In genomic region chr11:80107415-80107814, GRCh38 we compare ENCODE assay signal across 20 cellular contexts.
DNase-seq lines count a peak whose midpoint lies in the region; ATAC-seq, FAIRE-seq and TF ChIP-seq lines count a peak whose summit lies in the region.
"Had no signal": no experiment of that assay in that cellular context is flagged by ENCODE, and none has a peak within 500 bp of the region (broad histone marks: within the 10 kb centered on the region; RNA-seq: fewer than 3 reads in every experiment).

No MANE protein-coding gene starts in this region.

- H3K23me2 ChIP-seq in H1 (ENCODE audit: low read depth, low read length): no peaks in the 10 kb centered on the region

- H2AK9ac ChIP-seq in IMR-90 (replicated peaks; ENCODE audit: low read depth, low read length, poor library complexity): no peak overlapping the region

- no peaks in the 10 kb centered on the region for H3K79me2 ChIP-seq in H1 (ENCODE audit: control insufficient read depth in 1 of 2, insufficient read depth in 2 of 2, low read length in 2 of 2)

- H2AFZ ChIP-seq in IMR-90 (replicated peaks; ENCODE audit: low read length, poor library complexity) (no peak overlapping the region), H1 (ENCODE audit: low read length) (no peak overlapping the region), neuronal stem cell (ENCODE audit: low read length) (no peak overlapping the region)

- no peak overlapping the region for H3K4ac ChIP-seq in IMR-90 (ENCODE audit: low read depth, low read length)
- no peak overlapping the region for H3K4ac ChIP-seq in H1 (replicated peaks; ENCODE audit: insufficient read length, low read depth, low read length)
- H3K4ac ChIP-seq in neuronal stem cell (ENCODE audit: low read length): no peak overlapping the region

- H3K9ac ChIP-seq in IMR-90 (ENCODE audit: low read depth, low read length) (no peak overlapping the region), H1 (replicated peaks in 1 of 4; ENCODE audit: extremely low read depth in 1 of 4, low read depth in 3 of 4, low read length in 3 of 4) (no peak overlapping the region), neuronal stem cell (ENCODE audit: low read depth, low read length, poor library complexity) (no peak overlapping the region)

- H3K9me3 Mint-ChIP-seq in nephron: peaks cover 15% of the 10 kb centered on the region
- peaks cover 7 to 14% of the 10 kb centered on the region in 2 donors for H3K9me3 Mint-ChIP-seq in activated T-cell treated with anti-CD3 and anti-CD28 coated beads, Interleukin-2, amount 50 U/mL, for 72 hours

- H3K4me1 ChIP-seq in IMR-90 (ENCODE audit: control insufficient read depth, insufficient read depth, low read length): peaks cover 5% of the 10 kb centered on the region
- no peaks in the 10 kb centered on the region for H3K4me1 ChIP-seq in H1 (replicated peaks in 1 of 4; ENCODE audit: control insufficient read depth in 3 of 4, insufficient read depth in 4 of 4, low read length in 3 of 4)
- no peaks in the 10 kb centered on the region for H3K4me1 ChIP-seq in neuronal stem cell (ENCODE audit: control insufficient read depth in 2 of 2, insufficient read depth in 1 of 2, low read depth in 1 of 2, low read length in 2 of 2)
- H3K4me1 ChIP-seq: A549, Peyer's patch had no signal

- no peak for TF ChIP-seq EP300 in H1 (IDR thresholded peaks at IDR 0.05; ENCODE audit: borderline replicate concordance in 1 of 2, low read depth in 2 of 2, low read length in 2 of 2)

- no peak overlapping the region for H4K91ac ChIP-seq in IMR-90 (ENCODE audit: insufficient read depth, low read depth, low read length)
- no peak overlapping the region for H4K91ac ChIP-seq in H1 (replicated peaks; ENCODE audit: insufficient read length, low read length)
- H4K91ac ChIP-seq in neuronal stem cell (ENCODE audit: low read depth, low read length, poor library complexity): no peak overlapping the region

- TF ChIP-seq CTCF in IMR-90 (conservative IDR thresholded peaks at IDR 0.05; ENCODE audit: low read depth, low read length) (0 out of 2 replicates have a peak, but pooled peaks have one; percentile 13), H1 (IDR thresholded peaks at IDR 0.05; ENCODE audit: control extremely low read depth in 1 of 3, insufficient read depth in 1 of 3, low read depth in 1 of 3, low read length in 3 of 3) (no peak), nephron (IDR thresholded peaks at IDR 0.05; ENCODE audit: unreplicated experiment in 3 of 3) (peak; percentile 17 to 36 (median 34))

- H3K4me3 ChIP-seq in IMR-90 (ENCODE audit: insufficient read depth, low read depth, low read length) (no peak overlapping the region), H1 (ENCODE audit: extremely low read depth in 1 of 4, insufficient read depth in 2 of 4, low read depth in 3 of 4, low read length in 4 of 4) (no peak overlapping the region), neuronal stem cell (ENCODE audit: low read length in 2 of 2) (no peak overlapping the region)
- H3K4me3 ChIP-seq: A549, Peyer's patch had no signal

- H2BK20ac ChIP-seq in IMR-90 (ENCODE audit: low read depth, low read length) (no peak overlapping the region), H1 (ENCODE audit: low read length) (no peak overlapping the region)

- no peak overlapping the region for H3K56ac ChIP-seq in IMR-90 (ENCODE audit: extremely low read depth, insufficient read depth, low read length)
- no peak overlapping the region for H3K56ac ChIP-seq in H1 (replicated peaks; ENCODE audit: insufficient read length, low read depth, low read length)

- H3K4me1 Mint-ChIP-seq in nephron: no peaks in the 10 kb centered on the region
- H3K4me1 Mint-ChIP-seq in activated T-cell treated with anti-CD3 and anti-CD28 coated beads, Interleukin-2, amount 50 U/mL, for 72 hours (ENCODE audit: low read depth): no peaks in the 10 kb centered on the region
- H3K4me1 Mint-ChIP-seq: CD14-positive monocyte had no signal

- peaks cover 5% of the 10 kb centered on the region for H3K27me3 Mint-ChIP-seq in nephron (ENCODE audit: low read depth)
- no peaks in the 10 kb centered on the region for H3K27me3 Mint-ChIP-seq in activated T-cell treated with anti-CD3 and anti-CD28 coated beads, Interleukin-2, amount 50 U/mL, for 72 hours (ENCODE audit: low read depth)

- no peak overlapping the region for H2BK12ac ChIP-seq in H1 (ENCODE audit: low read depth, low read length)
- no peak overlapping the region for H2BK12ac ChIP-seq in neuronal stem cell (ENCODE audit: low read length)

- no peaks in the 10 kb centered on the region for H3K36me3 Mint-ChIP-seq in nephron (ENCODE audit: low read depth)
- H3K36me3 Mint-ChIP-seq in activated T-cell treated with anti-CD3 and anti-CD28 coated beads, Interleukin-2, amount 50 U/mL, for 72 hours (ENCODE audit: insufficient read depth in 2 of 2): no peaks in the 10 kb centered on the region
- H3K36me3 Mint-ChIP-seq: CD14-positive monocyte had no signal

- no TSS peak for BruUV-seq in IMR-90 (replicated peaks; lab: Mats Ljungman, UMichigan)

- TF ChIP-seq RAD21 in IMR-90 (IDR thresholded peaks at IDR 0.05; ENCODE audit: low read length): peak; percentile 25; the same call in 1 of the 2 replicates
- peak; percentile 27 to 29; a peak in 3 of 4 replicates for TF ChIP-seq RAD21 in H1 (IDR thresholded peaks at IDR 0.05 in 1 of 2, conservative IDR thresholded peaks at IDR 0.05 in 1 of 2; ENCODE audit: low read depth in 2 of 2, low read length in 2 of 2)

- dilution Hi-C loops in IMR-90 (cut with HindIII; ENCODE audit: low sequenced_read_pairs, unreplicated experiment): no loop called here

- WGBS in IMR-90 (ENCODE audit: extremely low coverage in 2 of 2, insufficient read length in 1 of 2), 2 experiments: 67% methylated on average over 1 of the region's 1 CpG; no CpG with 5 or more reads in 1 of the 2 experiments
- 87% methylated on average over 1 of the region's 1 CpG; no CpG with 5 or more reads in 1 of the 2 experiments for WGBS in H1 (ENCODE audit: extremely low coverage in 1 of 2, insufficient coverage in 1 of 2, insufficient read length in 1 of 2, insufficient replicate concordance in 2 of 2, low coverage in 1 of 2, low lambda C conversion rate in 2 of 2, missing lambda C conversion rate in 1 of 2), 2 experiments
- no CpG with 5 or more reads among the region's 1 CpG for WGBS in neuronal stem cell (ENCODE audit: extremely low coverage in 2 of 2, insufficient read length in 2 of 2, insufficient replicate concordance in 1 of 2), 2 donors

- H3K9me1 ChIP-seq in IMR-90 (ENCODE audit: insufficient read depth, low read length): peaks cover 9% of the 10 kb centered on the region

- POLR2A ChIA-PET in IMR-90 (lab: Charles Lee; ENCODE audit: unreplicated experiment) (no interaction called here), H1 (lab: Charles Lee; ENCODE audit: partially characterized antibody) (no interaction called here)

- H4K20me1 ChIP-seq in IMR-90 (ENCODE audit: insufficient read depth, low read length): no peaks in the 10 kb centered on the region
- H4K20me1 ChIP-seq in H1 (replicated peaks in 1 of 2; ENCODE audit: control insufficient read depth in 1 of 2, insufficient read depth in 2 of 2, low read length in 2 of 2): no peaks in the 10 kb centered on the region

- H3K27ac Mint-ChIP-seq in nephron: peak overlapping the region; percentile 23 to 66 (median 35)
- H3K27ac Mint-ChIP-seq in activated T-cell treated with anti-CD3 and anti-CD28 coated beads, Interleukin-2, amount 50 U/mL, for 72 hours: no peak overlapping the region
- H3K27ac Mint-ChIP-seq: CD14-positive monocyte had no signal

- H4K8ac ChIP-seq in IMR-90 (ENCODE audit: low read depth in 2 of 2, low read length in 2 of 2) (no peak overlapping the region), H1 (ENCODE audit: extremely low read depth, insufficient read depth, low read length) (no peak overlapping the region), neuronal stem cell (ENCODE audit: low read depth, low read length) (no peak overlapping the region)

- FAIRE-seq in H1 (lab: Jason Lieb, UNC): no peak
- FAIRE-seq: A549, GM19239 had no signal

- H4K5ac ChIP-seq in IMR-90 (ENCODE audit: low read depth, low read length) (no peak overlapping the region), H1 (ENCODE audit: insufficient read length, low read depth, low read length) (no peak overlapping the region)

- H3K36me3 ChIP-seq in IMR-90 (ENCODE audit: control insufficient read depth, insufficient read depth, low read length): no peaks in the 10 kb centered on the region
- no peaks in the 10 kb centered on the region for H3K36me3 ChIP-seq in H1 (ENCODE audit: control insufficient read depth in 2 of 4, insufficient read depth in 4 of 4, low read length in 3 of 4)
- no peaks in the 10 kb centered on the region for H3K36me3 ChIP-seq in neuronal stem cell (replicated peaks in 1 of 2; ENCODE audit: control insufficient read depth in 2 of 2, insufficient read depth in 2 of 2, low read length in 2 of 2)
- H3K36me3 ChIP-seq: Peyer's patch had no signal

- intact Hi-C loops in IMR-90 (cut with micrococcal nuclease): no loop called here

- H3K23ac ChIP-seq in IMR-90 (ENCODE audit: low read depth, low read length) (no peak overlapping the region), H1 (ENCODE audit: insufficient read length) (no peak overlapping the region), neuronal stem cell (ENCODE audit: low read depth, low read length, poor library complexity) (no peak overlapping the region)

- H2BK15ac ChIP-seq in IMR-90 (ENCODE audit: low read depth, low read length): no peak overlapping the region
- no peak overlapping the region for H2BK15ac ChIP-seq in H1 (ENCODE audit: low read length)
- no peak overlapping the region for H2BK15ac ChIP-seq in neuronal stem cell (ENCODE audit: low read length)

- H3K14ac ChIP-seq in IMR-90 (replicated peaks; ENCODE audit: low read depth, low read length) (no peak overlapping the region), H1 (ENCODE audit: insufficient read length) (no peak overlapping the region), neuronal stem cell (ENCODE audit: low read length) (no peak overlapping the region)

- H3K9me3 ChIP-seq in IMR-90 (ENCODE audit: control insufficient read depth, insufficient read depth, low read length) (no peaks in the 10 kb centered on the region), H1 (ENCODE audit: insufficient read depth in 2 of 2, low read depth in 1 of 2, low read length in 1 of 2) (no peaks in the 10 kb centered on the region), neuronal stem cell (replicated peaks in 1 of 2; ENCODE audit: control insufficient read depth in 2 of 2, insufficient read depth in 1 of 2, low read depth in 1 of 2, low read length in 2 of 2) (no peaks in the 10 kb centered on the region)
- H3K9me3 ChIP-seq: A549, Peyer's patch had no signal

- H3K79me1 ChIP-seq in IMR-90 (ENCODE audit: low read depth in 1 of 2, low read length in 2 of 2) (no peaks in the 10 kb centered on the region), H1 (ENCODE audit: low read depth, low read length) (no peaks in the 10 kb centered on the region), neuronal stem cell (ENCODE audit: low read depth, low read length) (no peaks in the 10 kb centered on the region)

- CTCF ChIA-PET in IMR-90 (lab: Yijun Ruan, JAX) (no interaction called here), H1 (lab: Charles Lee; ENCODE audit: partially characterized antibody) (no interaction called here)

- no peak overlapping the region for H2BK5ac ChIP-seq in IMR-90 (ENCODE audit: low read depth, low read length, poor library complexity, severe bottlenecking)
- no peak overlapping the region for H2BK5ac ChIP-seq in H1 (ENCODE audit: low read depth, low read length)
- H2BK5ac ChIP-seq in neuronal stem cell (ENCODE audit: low read length): no peak overlapping the region

- H3K4me2 ChIP-seq in IMR-90 (ENCODE audit: low read depth, low read length) (no peak overlapping the region), H1 (ENCODE audit: insufficient read depth in 1 of 2, low read depth in 2 of 2, low read length in 2 of 2) (no peak overlapping the region), neuronal stem cell (ENCODE audit: insufficient read depth, low read length, poor library complexity, severe bottlenecking) (no peak overlapping the region)
- H3K4me2 ChIP-seq: A549 had no signal

- H2BK120ac ChIP-seq in IMR-90 (ENCODE audit: low read depth, low read length): no peak overlapping the region
- H2BK120ac ChIP-seq in H1 (replicated peaks; ENCODE audit: low read depth, low read length): no peak overlapping the region
- no peak overlapping the region for H2BK120ac ChIP-seq in neuronal stem cell (ENCODE audit: low read depth, low read length)

- H3K4me3 Mint-ChIP-seq in nephron: no peak overlapping the region
- no peak overlapping the region for H3K4me3 Mint-ChIP-seq in activated T-cell treated with anti-CD3 and anti-CD28 coated beads, Interleukin-2, amount 50 U/mL, for 72 hours
- H3K4me3 Mint-ChIP-seq: CD14-positive monocyte had no signal

- no peak overlapping the region for H3K27ac ChIP-seq in IMR-90 (ENCODE audit: insufficient read depth, low read length)
- H3K27ac ChIP-seq in H1 (ENCODE audit: low read depth, low read length): no peak overlapping the region
- no peak overlapping the region for H3K27ac ChIP-seq in neuronal stem cell (replicated peaks; ENCODE audit: low read length)
- H3K27ac ChIP-seq: A549, Peyer's patch had no signal

- H3K18ac ChIP-seq in IMR-90 (ENCODE audit: low read depth, low read length): no peak overlapping the region
- H3K18ac ChIP-seq in H1 (ENCODE audit: extremely low read depth, low read length): no peak overlapping the region
- H3K18ac ChIP-seq in neuronal stem cell (ENCODE audit: low read length): no peak overlapping the region

- H2AK5ac ChIP-seq in IMR-90 (ENCODE audit: low read depth, low read length) (no peak overlapping the region), H1 (ENCODE audit: low read depth, low read length) (no peak overlapping the region), neuronal stem cell (ENCODE audit: low read depth, low read length) (no peak overlapping the region)

- no peak for TF ChIP-seq POLR2A in IMR-90 (IDR thresholded peaks at IDR 0.05; ENCODE audit: low read depth, low read length)
- no peak for TF ChIP-seq POLR2A in H1 (IDR thresholded peaks at IDR 0.05; ENCODE audit: control extremely low read depth in 1 of 2, low read depth in 2 of 2, low read length in 2 of 2)

- no peak for ATAC-seq in IMR-90 (ENCODE audit: low read depth)
- no peak for ATAC-seq in GM19395 (IDR thresholded peaks at IDR 0.05; ENCODE audit: unreplicated experiment)
- ATAC-seq in activated T-cell treated with anti-CD3 and anti-CD28 coated beads, Interleukin-2, amount 50 U/mL, for 72 hours (replicated peaks in 1 of 2): no peak
- ATAC-seq: A549 had no signal

- in situ Hi-C loops in Caki2 (cut with HindIII; ENCODE audit: low pct_unique_long_range_greater_than_20kb, low sequenced_read_pairs) (no loop called here), IMR-90 (cut with MboI; ENCODE audit: low sequenced_read_pairs) (no loop called here)

- DNase-seq in Caki2 (ENCODE audit: low read depth) (peak; percentile 13), IMR-90 (no peak), H1 (ENCODE audit: low read depth in 1 of 2, low spot score in 2 of 2) (no peak), neuronal stem cell (ENCODE audit: low spot score) (no peak)
- no peak for DNase-seq in activated CD4-positive, alpha-beta T cell treated with anti-CD3 and anti-CD28 coated beads, Interleukin-2, amount 50 U/mL, for 1 hour
- DNase-seq in activated T-cell treated with anti-CD3 and anti-CD28 coated beads, Interleukin-2, amount 50 U/mL, for 72 hours: no peak
- DNase-seq: EL, HCEC 1CT, KG1, NCI-H1436 treated with DMSO at 0.1 percent for 48 hours, NCI-H2029 treated with DMSO at 0.1 percent for 48 hours, NCI-H510A, NCI-H82, Peyer's patch, SIG-M5 had no signal

- no peaks in the 10 kb centered on the region for H3K27me3 ChIP-seq in IMR-90 (ENCODE audit: control insufficient read depth, insufficient read depth, low read length)
- H3K27me3 ChIP-seq in H1 (replicated peaks in 1 of 4; ENCODE audit: control insufficient read depth in 3 of 4, extremely low read depth in 1 of 4, insufficient read depth in 3 of 4, low read length in 3 of 4): no peaks in the 10 kb centered on the region
- no peaks in the 10 kb centered on the region for H3K27me3 ChIP-seq in neuronal stem cell (ENCODE audit: control insufficient read depth in 3 of 3, insufficient read depth in 3 of 3, low read depth in 1 of 3, low read length in 3 of 3)
- H3K27me3 ChIP-seq: Peyer's patch had no signal

Comparison
In these comparisons a context has a peak if more than half of its experiments do, and no peak if none do; other contexts are left out.
1. CTCF ChIP-seq: peak in IMR-90 (single experiment) and nephron (3 of 3); none in H1 (0 of 3).